ENCODE assay signal across 21 cellular contexts in the genomic region with DNA sequence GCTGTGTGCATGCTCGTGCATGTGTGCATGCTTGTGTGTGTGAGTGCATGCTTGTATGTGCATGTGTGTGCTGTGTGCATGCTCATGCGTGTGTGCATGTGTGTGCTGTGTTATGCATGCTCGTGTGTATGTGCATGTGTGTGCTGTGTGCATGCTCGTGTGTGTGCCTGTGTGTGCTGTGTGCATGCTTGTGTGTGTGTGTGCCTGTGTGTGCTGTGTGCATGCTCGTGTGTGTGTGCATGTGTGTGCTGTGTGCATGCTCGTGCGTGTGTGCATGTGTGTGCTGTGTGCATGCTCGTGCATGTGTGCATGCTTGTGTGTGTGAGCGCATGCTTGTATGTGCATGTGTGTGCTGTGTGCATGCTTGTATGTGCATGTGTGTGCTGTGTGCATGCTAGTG.
"Had no signal": no experiment of that assay in that cellular context is flagged by ENCODE, and none has a peak within 500 bp of the region (broad histone marks: within the 10 kb centered on the region; RNA-seq: fewer than 3 reads in every experiment).

No MANE protein-coding gene starts in this region.

- ATAC-seq: HepG2, Panc1, Right ventricle myocardium inferior, SK-N-SH treated with all-trans-retinoic acid at 6 μM for 48 hours had no signal

- H3K27ac ChIP-seq: SJCRH30 had no signal

- FAIRE-seq: HepG2 had no signal

- H3K9me3 ChIP-seq: MG63, SJCRH30 had no signal

- H3K4me1 ChIP-seq: SJCRH30 had no signal

- DNase-seq: IMR-90, Karpas-422, KG1, MG63, NCI-H1092 treated with DMSO at 0.1 percent for 48 hours, NCI-H1436, NCI-H187, NCI-H2029, NCI-H2081 treated with DMSO at 0.1 percent for 48 hours, NCI-H2171, NCI-H226, NCI-H446, NCI-H510A, NCI-H524 treated with DMSO at 0.1 percent for 48 hours, NCI-H774, SHP77 treated with DMSO at 0.1 percent for 48 hours, SJCRH30 had no signal

- H3K27me3 ChIP-seq: MG63, SJCRH30 had no signal

- H3K36me3 ChIP-seq: MG63, SJCRH30 had no signal

- H3K4me3 ChIP-seq: MG63, SJCRH30 had no signal
